In the genomic region with DNA sequence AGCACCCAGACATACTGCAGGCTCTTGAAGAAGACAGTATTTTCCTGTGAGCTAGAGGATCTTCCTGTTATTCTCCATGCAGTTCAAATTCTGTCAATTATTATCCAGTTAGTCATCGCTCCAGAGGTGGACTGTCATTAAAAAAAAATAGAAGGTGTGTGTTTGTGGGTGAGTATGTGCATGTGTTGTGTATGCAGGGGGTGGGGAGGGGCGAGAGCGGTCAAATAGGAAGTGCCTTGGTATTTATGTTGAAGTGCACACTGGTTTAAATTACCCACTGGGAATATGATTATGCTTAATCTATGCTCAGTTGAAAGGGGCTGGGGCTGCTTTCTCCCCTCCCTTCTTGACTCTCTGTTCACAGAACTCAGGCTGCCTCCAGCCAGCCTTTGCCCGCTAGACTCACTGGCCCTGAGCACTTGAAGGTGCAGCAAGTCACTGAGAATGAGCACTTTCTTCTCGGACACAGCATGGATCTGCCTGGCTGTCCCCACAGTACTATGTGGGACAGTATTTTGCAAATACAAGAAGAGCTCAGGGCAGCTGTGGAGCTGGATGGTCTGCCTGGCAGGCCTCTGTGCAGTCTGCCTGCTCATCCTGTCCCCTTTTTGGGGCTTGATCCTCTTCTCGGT, we compare ENCODE assay signal across 13 cellular contexts. TPM values are rescaled to one million over a fixed set of nuclear protein-coding genes. Genes with fewer than 3 reads are reported as not detected.
DNase-seq lines count a peak whose midpoint lies in the region; ATAC-seq and TF ChIP-seq lines count a peak whose summit lies in the region.
"Had no signal": no experiment of that assay in that cellular context is flagged by ENCODE, and none has a peak within 500 bp of the region (broad histone marks: within the 10 kb centered on the region; RNA-seq: fewer than 3 reads in every experiment).

A gene with protein sequence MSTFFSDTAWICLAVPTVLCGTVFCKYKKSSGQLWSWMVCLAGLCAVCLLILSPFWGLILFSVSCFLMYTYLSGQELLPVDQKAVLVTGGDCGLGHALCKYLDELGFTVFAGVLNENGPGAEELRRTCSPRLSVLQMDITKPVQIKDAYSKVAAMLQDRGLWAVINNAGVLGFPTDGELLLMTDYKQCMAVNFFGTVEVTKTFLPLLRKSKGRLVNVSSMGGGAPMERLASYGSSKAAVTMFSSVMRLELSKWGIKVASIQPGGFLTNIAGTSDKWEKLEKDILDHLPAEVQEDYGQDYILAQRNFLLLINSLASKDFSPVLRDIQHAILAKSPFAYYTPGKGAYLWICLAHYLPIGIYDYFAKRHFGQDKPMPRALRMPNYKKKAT (plus strand): TSS at position 273 of the 632 bp plus-strand sequence. CDS start 172 bp downstream, at position 445.

- DNase-seq in HT1080 (ENCODE audit: low read depth), result peak; percentile 90
- no peak for DNase-seq in body of pancreas
- DNase-seq in kidney glomerular epithelial cell (lab: John Stamatoyannopoulos, UW), result peak; percentile 95
- peak; percentile 78 for DNase-seq in transverse colon
- no peak for DNase-seq in naive thymus-derived CD8-positive, alpha-beta T cell
- no peak for DNase-seq in UCSD-AML1 (lab: John Stamatoyannopoulos, UW; ENCODE audit: unreplicated experiment)
- no peak for DNase-seq in NCI-H524 treated with DMSO at 0.1 percent for 48 hours (lab: John Stamatoyannopoulos, UW)
- no peak for DNase-seq in 8988T
- DNase-seq: activated CD4-positive, alpha-beta T cell treated with anti-CD3 and anti-CD28 coated beads, Interleukin-2, amount 10 ng/mL, durations not matched to agents 24 days and 14 days; activated naive CD4-positive, alpha-beta T cell; DMS153; stimulated activated CD4-positive, alpha-beta T cell treated with anti-CD3 and anti-CD28 coated beads, Interleukin-2, amount 100 ng/mL, for 48 hours had no signal

- peak; percentile 74 for ATAC-seq in body of pancreas
- ATAC-seq in naive thymus-derived CD8-positive, alpha-beta T cell, result no peak

- no peaks in the 10 kb centered on the region for H3K27me3 ChIP-seq in body of pancreas
- H3K27me3 ChIP-seq in transverse colon, result no peaks in the 10 kb centered on the region

- peak within 1 kb of the TSS in 1 of 2 donors; percentile 2 for H3K4me3 ChIP-seq in body of pancreas
- H3K4me3 ChIP-seq in transverse colon, result peak within 1 kb of the TSS in 3 of 4 donors; percentile 13 to 49 (median 25)
- H3K4me3 ChIP-seq: coronary artery had no signal

- intact Hi-C loops in body of pancreas (cut with DNase I) (no loop called here), transverse colon (cut with DNase I; ENCODE audit: low total_unique reads) (loop anchor here (10.0 kb wide), 1 partner anchor 190 kb away; no protein-coding TSS in a partner anchor)

- 49 to 50% methylated on average over 6 of the region's 6 CpGs for WGBS in body of pancreas, 2 donors
- WGBS in transverse colon (ENCODE audit: low coverage in 1 of 2), 2 donors, result 37 to 41% methylated on average over 3 to 6 of the region's 6 CpGs

- TF ChIP-seq CTCF in body of pancreas (IDR thresholded peaks at IDR 0.05), result no peak
- no peak for TF ChIP-seq CTCF in transverse colon (IDR thresholded peaks at IDR 0.05)

- peak within 1 kb of the TSS in 1 of 10 donors; percentile 18 for H3K27ac Mint-ChIP-seq in naive thymus-derived CD8-positive, alpha-beta T cell
- H3K27ac Mint-ChIP-seq: activated CD4-positive, alpha-beta T cell treated with anti-CD3 and anti-CD28 coated beads, Interleukin-2, amount 10 ng/mL, durations not matched to agents 24 days and 14 days had no signal

- TF ChIP-seq POLR2A in body of pancreas (IDR thresholded peaks at IDR 0.05) (peak in 1 of 3 donors; percentile 14), transverse colon (IDR thresholded peaks at IDR 0.05) (peak; percentile 57)

- H3K36me3 Mint-ChIP-seq in naive thymus-derived CD8-positive, alpha-beta T cell, result no peaks in the 10 kb centered on the region

- no peak within 1 kb of the TSS for H3K4me3 Mint-ChIP-seq in naive thymus-derived CD8-positive, alpha-beta T cell
- H3K4me3 Mint-ChIP-seq: activated CD4-positive, alpha-beta T cell treated with anti-CD3 and anti-CD28 coated beads, Interleukin-2, amount 10 ng/mL, durations not matched to agents 24 days and 14 days had no signal

- POLR2A ChIA-PET in naive thymus-derived CD8-positive, alpha-beta T cell (lab: Charles Lee), result no interaction called here

- H3K4me1 Mint-ChIP-seq in naive thymus-derived CD8-positive, alpha-beta T cell, result peaks cover 0 to 3% (median 0%) of the 10 kb centered on the region in 4 donors
- H3K4me1 Mint-ChIP-seq: activated CD4-positive, alpha-beta T cell treated with anti-CD3 and anti-CD28 coated beads, Interleukin-2, amount 10 ng/mL, durations not matched to agents 24 days and 14 days had no signal

- TF ChIP-seq EP300 in transverse colon (IDR thresholded peaks at IDR 0.05; ENCODE audit: low read depth), result no peak

- no peaks in the 10 kb centered on the region for H3K9me3 ChIP-seq in body of pancreas
- H3K9me3 ChIP-seq in transverse colon, result no peaks in the 10 kb centered on the region

- no peaks in the 10 kb centered on the region for H3K36me3 ChIP-seq in body of pancreas (replicated peaks in 1 of 2; ENCODE audit: insufficient read depth in 1 of 2, low read depth in 2 of 2)
- H3K36me3 ChIP-seq in transverse colon, result no peaks in the 10 kb centered on the region

- in situ Hi-C loops in transverse colon (cut with MboI; ENCODE audit: low pct_ligation_motif_present in 1 of 4, low pct_unique_long_range_greater_than_20kb in 1 of 4, low sequenced_read_pairs in 3 of 4), result loop anchor here in 2 of 4 donors (5.0 to 25.0 kb wide), 2 partner anchors 192 to 202 kb away; no protein-coding TSS in a partner anchor

- peak within 1 kb of the TSS in 3 of 4 donors; percentile 28 to 70 (median 50) for H3K27ac ChIP-seq in body of pancreas
- peak within 1 kb of the TSS; percentile 69 to 83 (median 79) for H3K27ac ChIP-seq in transverse colon
- H3K27ac ChIP-seq: coronary artery had no signal

- H3K4me1 ChIP-seq in body of pancreas (peaks cover 14% of the 10 kb centered on the region), transverse colon (peaks cover 4 to 35% (median 15%) of the 10 kb centered on the region in 4 donors)

- H3K9me3 Mint-ChIP-seq in naive thymus-derived CD8-positive, alpha-beta T cell, result no peaks in the 10 kb centered on the region
- H3K9me3 Mint-ChIP-seq: activated CD4-positive, alpha-beta T cell treated with anti-CD3 and anti-CD28 coated beads, Interleukin-2, amount 10 ng/mL, durations not matched to agents 24 days and 14 days had no signal

- peaks cover 12 to 47% (median 31%) of the 10 kb centered on the region in 5 donors for H3K27me3 Mint-ChIP-seq in naive thymus-derived CD8-positive, alpha-beta T cell

RNA-seq across cellular contexts. Expression of the gene that starts here (rescaled TPM):
- 2.2 and 4.4 TPM in 2 replicates for total RNA-seq in HT1080 (2014; rRNA removed; shearing (Covaris generic))
- 3.5 and 5.1 TPM in 2 replicates for polyA plus RNA-seq in HT1080 (2015; cell fraction: cytosol; rRNA removed)
- polyA plus RNA-seq in HT1080 (2015; cell fraction: nucleus; rRNA removed), result 4.5 and 12.0 TPM in 2 replicates
- total RNA-seq in body of pancreas (10 to 100 TPM; 12.2 to 24.1 TPM), transverse colon (100 to 1,000 TPM in 1 of 4 donors, 10 to 100 TPM in 2, 1 to 10 TPM in 1; 9.6 to 146 (median 82.3) TPM)
- not detected for total RNA-seq in naive thymus-derived CD8-positive, alpha-beta T cell
- polyA plus RNA-seq in naive thymus-derived CD8-positive, alpha-beta T cell, result under 1 TPM in 1 of 3 donors, not detected in 2; 0.16 TPM
- total RNA-seq: activated CD4-positive, alpha-beta T cell treated with anti-CD3 and anti-CD28 coated beads, Interleukin-2, amount 10 ng/mL, durations not matched to agents 24 days and 14 days had no signal

Comparison
In these comparisons a context has a peak if more than half of its experiments do, and no peak if none do; other contexts are left out.
1. DNase-seq: peak in HT1080 (single experiment), kidney glomerular epithelial cell (single experiment) and transverse colon (single experiment); none in body of pancreas (0 of 4), naive thymus-derived CD8-positive, alpha-beta T cell (0 of 10), UCSD-AML1 (single experiment), NCI-H524 treated with DMSO at 0.1 percent for 48 hours (single experiment) and 8988T (single experiment).